Comparison of ENCODE assay signal across 8 cellular contexts in the genomic region with DNA sequence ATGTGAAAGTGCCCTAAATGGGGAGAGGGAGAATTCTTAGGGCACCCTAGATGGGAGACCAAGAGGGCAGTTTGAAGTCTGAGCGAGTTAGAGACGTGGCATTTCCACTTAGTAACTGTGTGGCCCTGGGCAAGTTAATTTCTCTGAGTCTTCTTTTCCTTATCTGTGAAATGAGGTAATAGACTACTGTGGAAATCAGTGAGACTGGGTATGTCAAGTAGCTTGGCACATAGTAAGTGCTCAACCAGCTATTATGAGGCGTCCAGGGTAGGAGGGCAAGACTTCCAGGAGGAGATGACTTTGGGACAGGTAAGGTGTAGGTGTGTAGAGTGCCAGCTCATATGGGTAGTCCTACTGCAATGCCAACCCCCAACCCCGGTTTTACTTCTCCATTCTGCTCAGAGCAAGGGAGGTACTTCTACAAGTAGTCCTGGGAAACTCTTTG. TPM values are rescaled to one million over a fixed set of nuclear protein-coding genes. Genes with fewer than 3 reads are reported as not detected.
DNase-seq lines count a peak whose midpoint lies in the region; FAIRE-seq and TF ChIP-seq lines count a peak whose summit lies in the region.

No MANE protein-coding gene starts in this region.

- peak overlapping the region; percentile 30 for H3K4me2 ChIP-seq in H9 (ENCODE audit: insufficient read depth, insufficient read length, low read length)

- no peak overlapping the region for H2BK20ac ChIP-seq in H9 (ENCODE audit: low read depth, low read length, poor library complexity, severe bottlenecking)

- H3K9me3 ChIP-seq in H9 (ENCODE audit: control insufficient read depth, low read depth, low read length) (no peaks in the 10 kb centered on the region), vagina (no peaks in the 10 kb centered on the region)

- WGBS in H9 (ENCODE audit: extremely low coverage, insufficient read length, low lambda C conversion rate), result no CpG with 5 or more reads among the region's 4 CpGs

- H3K4me3 ChIP-seq in NB4 (ENCODE audit: low read depth, low read length) (peak overlapping the region; percentile 78), bronchial epithelial cell (ENCODE audit: low read depth, low read length) (peak overlapping the region; percentile 79), vagina (peak overlapping the region; percentile 81 to 100)

- peak overlapping the region; percentile 5 for H3K9ac ChIP-seq in H9 (ENCODE audit: extremely low read depth, insufficient read length, low read length)

- H3K4me3 Mint-ChIP-seq in H9, result peak overlapping the region; percentile 83 to 87
- H3K4me3 Mint-ChIP-seq in mesothelial cell of epicardium, result peak overlapping the region; percentile 79

- H3K27ac Mint-ChIP-seq in H9 (peak overlapping the region in 2 of 3 experiments; percentile 63 to 92; a peak in 3 of 7 replicates), mesothelial cell of epicardium (peak overlapping the region; percentile 25)

- H4K5ac ChIP-seq in H9 (ENCODE audit: insufficient read length, low read depth, low read length), result no peak overlapping the region

- H3K14ac ChIP-seq in H9 (ENCODE audit: insufficient read depth, low read length), result no peak overlapping the region

- H2BK5ac ChIP-seq in H9 (ENCODE audit: insufficient read length, low read length), result no peak overlapping the region

- in situ Hi-C loops in GM13976 (cut with MboI; ENCODE audit: low sequenced_read_pairs, unreplicated experiment), result no loop called here

- no peak overlapping the region for H3T11ph ChIP-seq in H9 (ENCODE audit: low read length)

- H3K23ac ChIP-seq in H9 (ENCODE audit: insufficient read length, low read depth, low read length), result no peak overlapping the region

- H3K9me3 Mint-ChIP-seq in H9 (no peaks in the 10 kb centered on the region), mesothelial cell of epicardium (peaks cover 3% of the 10 kb centered on the region)

- no peak overlapping the region for H3K18ac ChIP-seq in H9 (ENCODE audit: insufficient read length, low read depth, low read length)

- H3K56ac ChIP-seq in H9 (ENCODE audit: insufficient read length, low read depth, low read length), result no peak overlapping the region

- H3K23me2 ChIP-seq in H9 (ENCODE audit: insufficient read length, low read depth, low read length, poor library complexity, severe bottlenecking), result peaks cover 3% of the 10 kb centered on the region

- no peak overlapping the region for H3K4ac ChIP-seq in H9 (ENCODE audit: low read depth, low read length)

- no peaks in the 10 kb centered on the region for H4K20me1 ChIP-seq in H9 (ENCODE audit: control insufficient read depth, insufficient read depth, insufficient read length)

- H3K4me1 ChIP-seq in H9 (ENCODE audit: insufficient read depth, low read length) (no peaks in the 10 kb centered on the region), vagina (peaks cover 32% of the 10 kb centered on the region)

- no peaks in the 10 kb centered on the region for H3K79me1 ChIP-seq in H9 (ENCODE audit: insufficient read depth, low read depth, low read length, poor library complexity, severe bottlenecking)

- no peak overlapping the region for H3K27ac ChIP-seq in H9 (ENCODE audit: insufficient read length, low read depth, low read length)
- peak overlapping the region; percentile 77 for H3K27ac ChIP-seq in vagina

- DNase-seq in GM13976 (ENCODE audit: low spot score) (peak; percentile 56), H9 (no peak), NB4 (ENCODE audit: low read depth) (peak; percentile 54), bronchial epithelial cell (ENCODE audit: low read depth) (no peak), mesothelial cell of epicardium (ENCODE audit: low spot score in 2 of 2, unreplicated experiment in 2 of 2) (no peak), vagina (ENCODE audit: extremely low spot score in 2 of 2) (no peak), mesenteric fat pad (ENCODE audit: low spot score) (no peak), anterior cingulate cortex (lab: John Stamatoyannopoulos, UW) (no peak)

- H3K4me1 Mint-ChIP-seq in H9 (peaks cover 13 to 14% of the 10 kb centered on the region in 2 experiments), mesothelial cell of epicardium (peaks cover 12% of the 10 kb centered on the region)

- H3K27me3 Mint-ChIP-seq in H9 (ENCODE audit: low read depth), result peaks cover 10% of the 10 kb centered on the region
- H3K27me3 Mint-ChIP-seq in mesothelial cell of epicardium (ENCODE audit: low read depth), result peaks cover 8% of the 10 kb centered on the region

- H3K36me3 ChIP-seq in bronchial epithelial cell (ENCODE audit: control insufficient read depth, insufficient read depth, low read length), result no peaks in the 10 kb centered on the region
- H3K36me3 ChIP-seq in vagina, result no peaks in the 10 kb centered on the region

- TF ChIP-seq POLR2A in NB4 (IDR thresholded peaks at IDR 0.05; ENCODE audit: extremely low read depth, insufficient read length) (no peak), vagina (IDR thresholded peaks at IDR 0.05) (no peak)

- H3K36me3 Mint-ChIP-seq in H9 (ENCODE audit: insufficient read depth in 1 of 3, low read depth in 3 of 3), result no peaks in the 10 kb centered on the region
- H3K36me3 Mint-ChIP-seq in mesothelial cell of epicardium, result peaks cover 3% of the 10 kb centered on the region

- no peak overlapping the region for H4K8ac ChIP-seq in H9 (replicated peaks; ENCODE audit: insufficient read length, low read depth, low read length)

- H2AK5ac ChIP-seq in H9 (ENCODE audit: insufficient read length, low read length), result no peak overlapping the region

- no peak overlapping the region for H2BK15ac ChIP-seq in H9 (ENCODE audit: low read depth, low read length)

- intact Hi-C loops in vagina (cut with DNase I), result no loop called here

- no peak overlapping the region for H2BK12ac ChIP-seq in H9 (ENCODE audit: insufficient read length, low read depth, low read length)

- H3K27me3 ChIP-seq in H9 (ENCODE audit: insufficient read depth, low read length) (no peaks in the 10 kb centered on the region), bronchial epithelial cell (ENCODE audit: control insufficient read depth, insufficient read depth, low read length) (no peaks in the 10 kb centered on the region), vagina (no peaks in the 10 kb centered on the region)

- no peaks in the 10 kb centered on the region for H3K79me2 ChIP-seq in H9 (ENCODE audit: insufficient read depth, low read length)

- no peak overlapping the region for H4K91ac ChIP-seq in H9 (ENCODE audit: insufficient read length, low read depth, low read length)

- TF ChIP-seq CTCF in GM13976 (IDR thresholded peaks at IDR 0.05; ENCODE audit: borderline replicate concordance, control extremely low read depth, extremely low read depth, insufficient read depth, missing control alignments) (no peak), H9 (conservative IDR thresholded peaks at IDR 0.05) (no peak), NB4 (IDR thresholded peaks at IDR 0.05; ENCODE audit: low read depth, low read length) (no peak), bronchial epithelial cell (IDR thresholded peaks at IDR 0.05; ENCODE audit: insufficient read depth, low read length, severe bottlenecking) (no peak), mesothelial cell of epicardium (IDR thresholded peaks at IDR 0.05; ENCODE audit: unreplicated experiment) (no peak), vagina (IDR thresholded peaks at IDR 0.05) (no peak)

- no peak for FAIRE-seq in bronchial epithelial cell (lab: Jason Lieb, UNC)

- no peak overlapping the region for H2BK120ac ChIP-seq in H9 (ENCODE audit: low read depth, low read length, poor library complexity, severe bottlenecking)

- no peak overlapping the region for H2AFZ ChIP-seq in H9 (ENCODE audit: low read length)

RNA-seq across cellular contexts. Expression of gene KIF3B, which starts 0.8 kb away (rescaled TPM):
- total RNA-seq in H9 (2021) (28.3 and 29.7 TPM in 2 replicates), bronchial epithelial cell (11.1 and 16.0 TPM in 2 replicates), mesothelial cell of epicardium (21.1 to 22.2 TPM (median 21.3 TPM) in 3 replicates), vagina (16.2 TPM), mesenteric fat pad (28.1 TPM)

Comparison
In these comparisons a context has a peak if more than half of its experiments do, and no peak if none do; other contexts are left out.
1. DNase-seq: peak in GM13976 (single experiment) and NB4 (single experiment); none in H9 (single experiment), bronchial epithelial cell (single experiment), mesothelial cell of epicardium (0 of 2), vagina (0 of 2), mesenteric fat pad (single experiment) and anterior cingulate cortex (0 of 58).
2. Peak in every context shown above with its lines, with median percentiles within 50 percentile points of each other: H3K4me3 ChIP-seq.